ENCODE assay signal across 7 cellular contexts in the genomic region with DNA sequence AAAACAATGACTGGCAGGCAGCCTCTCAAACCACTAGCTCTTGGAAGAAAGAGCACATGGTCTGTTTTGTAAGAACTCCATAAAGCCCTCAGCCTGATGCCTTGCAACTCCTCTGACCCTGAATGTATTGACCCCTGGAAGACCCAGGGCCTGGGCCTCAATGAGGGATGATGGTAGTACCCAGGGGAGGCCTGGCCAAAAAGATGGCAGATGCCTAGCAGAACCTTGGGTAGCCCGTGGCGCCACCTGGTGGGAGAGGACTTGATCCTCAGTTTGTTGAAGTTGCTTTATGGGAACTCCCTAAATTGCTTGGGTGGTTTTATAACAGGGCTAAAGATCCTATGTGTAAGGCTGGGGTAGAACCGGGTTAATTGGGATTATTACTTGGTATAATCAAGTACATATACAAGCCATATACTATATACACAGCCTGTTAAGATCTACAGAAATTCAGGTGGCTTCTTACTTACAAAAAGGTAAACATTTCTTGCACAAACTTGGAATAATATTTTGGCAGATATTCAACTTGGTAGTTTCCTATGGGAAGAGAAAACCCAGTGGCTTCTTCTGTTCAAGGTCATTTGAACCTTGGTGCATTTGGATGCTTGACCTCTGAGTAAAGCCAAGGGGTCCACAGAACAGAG.
DNase-seq lines count a peak whose midpoint lies in the region; ATAC-seq and TF ChIP-seq lines count a peak whose summit lies in the region.

No MANE protein-coding gene starts in this region.

- no peak overlapping the region for H3K4me3 Mint-ChIP-seq in activated naive CD4-positive, alpha-beta T cell treated with anti-CD3 and anti-CD28 coated beads, Interleukin-2, amount 10 ng/mL, durations not matched to agents 7 days and 5 days

- H3K4me1 ChIP-seq in right cardiac atrium (ENCODE audit: control insufficient read depth, insufficient read depth, low read length): no peaks in the 10 kb centered on the region

- intact Hi-C loops in right cardiac atrium (cut with DNase I): no loop called here

- CTCF ChIA-PET in activated naive CD4-positive, alpha-beta T cell treated with anti-CD3 and anti-CD28 coated beads, Interleukin-2, amount 10 ng/mL, durations not matched to agents 7 days and 5 days (lab: Charles Lee): interaction anchor here (0.8 to 1.6 kb wide), 8 partner anchors 14 to 282 kb away, joined by 3 to 20 read pairs (median 3); no protein-coding TSS in a partner anchor

- no peaks in the 10 kb centered on the region for H3K27me3 ChIP-seq in right cardiac atrium (ENCODE audit: control insufficient read depth, insufficient read depth)

- peak; percentile 70 for TF ChIP-seq CTCF in GM12875 (IDR thresholded peaks at IDR 0.05; ENCODE audit: borderline replicate concordance, insufficient read depth, low read depth, low read length)

- DNase-seq in KBM-7 (peak; percentile 56), SK-N-DZ (ENCODE audit: low spot score) (peak; percentile 63), right cardiac atrium (peak; percentile 62 to 88 (median 85)), DMS79 treated with DMSO at 0.1 percent for 48 hours (lab: John Stamatoyannopoulos, UW) (no peak)
- peak; percentile 82 for DNase-seq in activated naive CD4-positive, alpha-beta T cell treated with anti-CD3 and anti-CD28 coated beads, Interleukin-2, amount 10 ng/mL, durations not matched to agents 7 days and 5 days
- DNase-seq in stimulated activated CD4-positive, alpha-beta T cell treated with anti-CD3 and anti-CD28 coated beads, Interleukin-15, amount 100 ng/mL, for 24 hours: peak; percentile 89

- H3K4me3 ChIP-seq in GM12875 (ENCODE audit: low read depth, low read length): no peak overlapping the region
- no peak overlapping the region for H3K4me3 ChIP-seq in right cardiac atrium (ENCODE audit: low read length)

- no peaks in the 10 kb centered on the region for H3K9me3 ChIP-seq in right cardiac atrium (ENCODE audit: control insufficient read depth, low read length)

- in situ Hi-C loops in KBM-7 (cut with MboI; ENCODE audit: low pct_unique_long_range_greater_than_20kb, low sequenced_read_pairs): no loop called here

- H3K27me3 Mint-ChIP-seq in activated naive CD4-positive, alpha-beta T cell treated with anti-CD3 and anti-CD28 coated beads, Interleukin-2, amount 10 ng/mL, durations not matched to agents 7 days and 5 days: peaks cover 3% of the 10 kb centered on the region

- H3K27ac Mint-ChIP-seq in activated naive CD4-positive, alpha-beta T cell treated with anti-CD3 and anti-CD28 coated beads, Interleukin-2, amount 10 ng/mL, durations not matched to agents 7 days and 5 days: no peak overlapping the region

- H3K27ac ChIP-seq in right cardiac atrium (ENCODE audit: low read length): no peak overlapping the region

- H3K9me3 Mint-ChIP-seq in activated naive CD4-positive, alpha-beta T cell treated with anti-CD3 and anti-CD28 coated beads, Interleukin-2, amount 10 ng/mL, durations not matched to agents 7 days and 5 days: no peaks in the 10 kb centered on the region

- H3K4me1 Mint-ChIP-seq in activated naive CD4-positive, alpha-beta T cell treated with anti-CD3 and anti-CD28 coated beads, Interleukin-2, amount 10 ng/mL, durations not matched to agents 7 days and 5 days: no peaks in the 10 kb centered on the region

- no peak for ATAC-seq in right cardiac atrium

- 39% methylated on average over 3 of the region's 3 CpGs for WGBS in right cardiac atrium

- no peaks in the 10 kb centered on the region for H3K36me3 Mint-ChIP-seq in activated naive CD4-positive, alpha-beta T cell treated with anti-CD3 and anti-CD28 coated beads, Interleukin-2, amount 10 ng/mL, durations not matched to agents 7 days and 5 days
